9 cellular contexts compared by ENCODE assay signal in the genomic region with DNA sequence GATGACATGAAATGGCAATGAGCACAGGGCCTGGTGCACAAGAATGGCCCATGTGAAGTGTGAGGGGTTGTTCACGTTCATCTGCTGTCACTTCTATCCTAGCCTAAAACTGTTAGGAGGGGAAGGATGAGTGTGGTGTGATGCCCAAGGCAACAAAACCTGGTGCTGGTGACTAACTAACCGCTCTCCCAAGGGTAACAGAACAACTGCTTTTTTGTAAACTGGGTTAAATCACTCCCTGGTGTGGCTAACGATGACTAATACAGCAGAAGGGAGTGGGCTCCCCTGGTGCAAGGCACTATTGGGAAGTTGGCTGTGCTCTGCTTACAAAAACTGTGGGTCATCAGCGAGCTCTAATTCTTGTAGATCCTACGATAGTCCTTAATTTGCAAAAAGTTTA.
A peak's percentile ranks its signal among the peaks of the same experiment; 100 is the strongest.
DNase-seq lines count a peak whose midpoint lies in the region; ATAC-seq and TF ChIP-seq lines count a peak whose summit lies in the region.
"Had no signal": no experiment of that assay in that cellular context is flagged by ENCODE, and none has a peak within 500 bp of the region (broad histone marks: within the 10 kb centered on the region; RNA-seq: fewer than 3 reads in every experiment).

No MANE protein-coding gene starts in this region.

- H3K27me3 ChIP-seq in GM06990 (replicated peaks; ENCODE audit: control insufficient read depth, insufficient read depth, low read length), result no peaks in the 10 kb centered on the region
- no peaks in the 10 kb centered on the region for H3K27me3 ChIP-seq in RWPE2 (ENCODE audit: insufficient read depth, poor library complexity, severe bottlenecking)
- H3K27me3 ChIP-seq in PC-9 (ENCODE audit: insufficient read depth, low read depth), result no peaks in the 10 kb centered on the region

- no TSS peak for BruUV-seq in PC-9 (replicated peaks; lab: Mats Ljungman, UMichigan)

- H3K27ac Mint-ChIP-seq in activated T-cell treated with anti-CD3 and anti-CD28 coated beads, Interleukin-2, amount 50 U/mL, for 24 hours, result no peak overlapping the region

- no peaks in the 10 kb centered on the region for H3K4me1 Mint-ChIP-seq in activated T-cell treated with anti-CD3 and anti-CD28 coated beads, Interleukin-2, amount 50 U/mL, for 24 hours (ENCODE audit: low read depth)

- no peak overlapping the region for H3K4me3 Mint-ChIP-seq in activated T-cell treated with anti-CD3 and anti-CD28 coated beads, Interleukin-2, amount 50 U/mL, for 24 hours

- intact Hi-C loops in PC-9 (cut with micrococcal nuclease; ENCODE audit: unreplicated experiment), result no loop called here

- POLR2A ChIA-PET in PC-9 (lab: Charles Lee; ENCODE audit: unreplicated experiment), result no interaction called here

- H4K20me1 ChIP-seq in PC-9 (ENCODE audit: insufficient read depth), result no peaks in the 10 kb centered on the region

- TF ChIP-seq CTCF in GM06990 (IDR thresholded peaks at IDR 0.05; ENCODE audit: insufficient read depth, low read length, poor library complexity, severe bottlenecking) (no peak), RWPE2 (IDR thresholded peaks at IDR 0.05; ENCODE audit: poor library complexity, severe bottlenecking) (no peak), PC-9 (conservative IDR thresholded peaks at IDR 0.05) (no peak)

- no peak overlapping the region for H3K4me2 ChIP-seq in PC-9

- H3K4me1 ChIP-seq in RWPE2 (ENCODE audit: insufficient read depth, poor library complexity, severe bottlenecking) (no peaks in the 10 kb centered on the region), PC-9 (replicated peaks; ENCODE audit: insufficient read depth) (no peaks in the 10 kb centered on the region)

- ATAC-seq in HG02588 (IDR thresholded peaks at IDR 0.05; ENCODE audit: unreplicated experiment) (peak; percentile 43), RWPE2 (ENCODE audit: low read depth) (peak; percentile 80)

- no peak overlapping the region for H3K27ac ChIP-seq in RWPE2 (ENCODE audit: poor library complexity, severe bottlenecking)
- H3K27ac ChIP-seq in PC-9, result no peak overlapping the region

- H3K36me3 ChIP-seq in GM06990 (ENCODE audit: control insufficient read depth, insufficient read depth, low read length) (no peaks in the 10 kb centered on the region), RWPE2 (ENCODE audit: low read depth) (no peaks in the 10 kb centered on the region), PC-9 (ENCODE audit: low read depth) (no peaks in the 10 kb centered on the region)

- no peaks in the 10 kb centered on the region for H3K27me3 Mint-ChIP-seq in activated T-cell treated with anti-CD3 and anti-CD28 coated beads, Interleukin-2, amount 50 U/mL, for 24 hours

- DNase-seq in GM06990 (ENCODE audit: extremely low read depth, insufficient read length) (peak; percentile 38), RWPE2 (ENCODE audit: low spot score) (no peak), kidney tubule cell (ENCODE audit: low spot score) (peak; percentile 17), activated gamma-delta T cell treated with Interleukin-2 at 50 U/mL for 16 hours (no peak), PC-9 (no peak)
- no peak for DNase-seq in activated T-cell treated with anti-CD3 and anti-CD28 coated beads, Interleukin-2, amount 50 U/mL, for 24 hours
- DNase-seq in activated CD4-positive, alpha-beta T cell treated with anti-CD3 and anti-CD28 coated beads, Interleukin-2, amount 50 U/mL, for 4 hours, result no peak
- DNase-seq: small intestine had no signal

- H3K9me3 Mint-ChIP-seq in activated T-cell treated with anti-CD3 and anti-CD28 coated beads, Interleukin-2, amount 50 U/mL, for 24 hours, result no peaks in the 10 kb centered on the region

- CTCF ChIA-PET in PC-9 (lab: Charles Lee), result no interaction called here

- no peaks in the 10 kb centered on the region for H3K79me2 ChIP-seq in PC-9 (ENCODE audit: low read depth)

- no peaks in the 10 kb centered on the region for H3F3A ChIP-seq in PC-9 (ENCODE audit: insufficient read depth, low read depth)

- H3K9me3 ChIP-seq in RWPE2 (ENCODE audit: severe bottlenecking) (no peaks in the 10 kb centered on the region), PC-9 (ENCODE audit: insufficient read depth, low read depth) (0 out of 2 replicates have a peak, but pooled peaks cover 3% of the 10 kb centered on the region)

- no peaks in the 10 kb centered on the region for H3K9me2 ChIP-seq in PC-9 (ENCODE audit: insufficient read depth)

- no peak overlapping the region for H2AFZ ChIP-seq in PC-9

- no peak overlapping the region for H3K4me3 ChIP-seq in GM06990 (replicated peaks; ENCODE audit: low read depth, low read length)
- H3K4me3 ChIP-seq in RWPE2 (ENCODE audit: severe bottlenecking), result no peak overlapping the region
- H3K4me3 ChIP-seq in PC-9, result no peak overlapping the region

- no peaks in the 10 kb centered on the region for H3K36me3 Mint-ChIP-seq in activated T-cell treated with anti-CD3 and anti-CD28 coated beads, Interleukin-2, amount 50 U/mL, for 24 hours (ENCODE audit: low read depth)

Comparison
In these comparisons a context has a peak if more than half of its experiments do, and no peak if none do; other contexts are left out.
1. DNase-seq: peak in GM06990 (single experiment) and kidney tubule cell (single experiment); none in RWPE2 (single experiment), activated T-cell treated with anti-CD3 and anti-CD28 coated beads, Interleukin-2, amount 50 U/mL, for 24 hours (single experiment), activated gamma-delta T cell treated with Interleukin-2 at 50 U/mL for 16 hours (single experiment), activated CD4-positive, alpha-beta T cell treated with anti-CD3 and anti-CD28 coated beads, Interleukin-2, amount 50 U/mL, for 4 hours (0 of 2) and PC-9 (0 of 2).